Comparison of ENCODE assay signal across 21 cellular contexts in the genomic region with DNA sequence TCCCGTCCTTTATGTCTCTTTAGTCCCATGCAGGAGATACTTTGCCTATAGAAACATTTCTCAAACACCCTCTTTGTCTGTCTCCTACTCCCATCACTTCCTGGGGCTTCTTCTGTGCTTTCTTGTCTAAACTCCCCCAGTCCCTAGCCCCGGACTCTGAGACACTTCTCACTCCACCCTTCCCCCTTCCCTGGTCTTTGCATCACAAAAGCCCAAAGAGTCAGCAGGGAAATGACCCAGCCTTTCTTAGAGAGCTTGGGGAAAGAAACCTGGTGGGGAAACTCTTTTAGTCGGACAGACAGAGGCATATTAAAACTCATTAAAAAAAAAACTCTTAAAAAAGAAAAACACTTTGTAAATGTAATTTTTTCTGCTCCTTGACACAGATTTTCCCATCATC.
A peak's percentile ranks its signal among the peaks of the same experiment; 100 is the strongest.
DNase-seq lines count a peak whose midpoint lies in the region; FAIRE-seq and TF ChIP-seq lines count a peak whose summit lies in the region.
"Had no signal": no experiment of that assay in that cellular context is flagged by ENCODE, and none has a peak within 500 bp of the region (broad histone marks: within the 10 kb centered on the region; RNA-seq: fewer than 3 reads in every experiment).

No MANE protein-coding gene starts in this region.

- H2BK120ac ChIP-seq in H1 (replicated peaks; ENCODE audit: low read depth, low read length): no peak overlapping the region
- no peak overlapping the region for H2BK120ac ChIP-seq in neuronal stem cell (ENCODE audit: low read depth, low read length)

- H3K56ac ChIP-seq in H1 (replicated peaks; ENCODE audit: insufficient read length, low read depth, low read length): no peak overlapping the region

- CTCF ChIA-PET in H1 (lab: Charles Lee; ENCODE audit: partially characterized antibody): interaction anchor here (1.4 to 5.4 kb wide), 6 partner anchors 13 to 486 kb away, joined by 3 to 58 read pairs (median 6); no protein-coding TSS in a partner anchor

- H2BK15ac ChIP-seq in H1 (ENCODE audit: low read length) (no peak overlapping the region), neuronal stem cell (ENCODE audit: low read length) (no peak overlapping the region)

- WGBS in H1 (ENCODE audit: extremely low coverage in 1 of 2, insufficient coverage in 1 of 2, insufficient read length in 1 of 2, insufficient replicate concordance in 2 of 2, low coverage in 1 of 2, low lambda C conversion rate in 2 of 2, missing lambda C conversion rate in 1 of 2), 2 experiments: 45% methylated on average over 3 of the region's 3 CpGs; no CpG with 5 or more reads in 1 of the 2 experiments
- WGBS in neuronal stem cell (ENCODE audit: extremely low coverage in 2 of 2, insufficient read length in 2 of 2, insufficient replicate concordance in 1 of 2), 2 donors: no CpG with 5 or more reads among the region's 3 CpGs

- POLR2A ChIA-PET in H1 (lab: Charles Lee; ENCODE audit: partially characterized antibody): interaction anchor here (1.7 kb wide), 1 partner anchor 41 kb away, joined by 4 read pairs; no protein-coding TSS in a partner anchor

- peaks cover 3 to 16% (median 12%) of the 10 kb centered on the region in 4 experiments; a peak in 5 of 7 replicates for H3K4me1 ChIP-seq in H1 (replicated peaks in 1 of 4; ENCODE audit: control insufficient read depth in 3 of 4, insufficient read depth in 4 of 4, low read length in 3 of 4)
- H3K4me1 ChIP-seq in iPS-20b (ENCODE audit: insufficient read depth, low read length): peaks cover 32% of the 10 kb centered on the region
- H3K4me1 ChIP-seq in neuronal stem cell (ENCODE audit: control insufficient read depth in 2 of 2, insufficient read depth in 1 of 2, low read depth in 1 of 2, low read length in 2 of 2): peaks cover 7 to 14% of the 10 kb centered on the region in 2 donors

- H3K4me1 Mint-ChIP-seq in HFFc6 (ENCODE audit: low read depth): peaks cover 44% of the 10 kb centered on the region
- H3K4me1 Mint-ChIP-seq: CD4-positive, CD25-positive, alpha-beta regulatory T cell had no signal

- H3K27me3 ChIP-seq in H1 (replicated peaks in 1 of 4; ENCODE audit: control insufficient read depth in 3 of 4, extremely low read depth in 1 of 4, insufficient read depth in 3 of 4, low read length in 3 of 4): no peaks in the 10 kb centered on the region; a peak in 1 of 7 replicates
- H3K27me3 ChIP-seq in iPS-20b (ENCODE audit: insufficient read depth, low read length): no peaks in the 10 kb centered on the region; the same call in 1 of the 2 replicates
- no peaks in the 10 kb centered on the region for H3K27me3 ChIP-seq in neuronal stem cell (ENCODE audit: control insufficient read depth in 3 of 3, insufficient read depth in 3 of 3, low read depth in 1 of 3, low read length in 3 of 3)
- H3K27me3 ChIP-seq: MG63 had no signal

- peak overlapping the region; percentile 93 for H2BK20ac ChIP-seq in H1 (ENCODE audit: low read length)

- H3K9me3 ChIP-seq in H1 (ENCODE audit: insufficient read depth in 2 of 2, low read depth in 1 of 2, low read length in 1 of 2) (no peaks in the 10 kb centered on the region), iPS-20b (ENCODE audit: insufficient read depth, low read depth, low read length) (no peaks in the 10 kb centered on the region), neuronal stem cell (replicated peaks in 1 of 2; ENCODE audit: control insufficient read depth in 2 of 2, insufficient read depth in 1 of 2, low read depth in 1 of 2, low read length in 2 of 2) (peaks cover 0 to 5% of the 10 kb centered on the region in 2 donors)
- H3K9me3 ChIP-seq: MG63 had no signal

- H3K9me3 Mint-ChIP-seq in HFFc6: no peaks in the 10 kb centered on the region

- H3K14ac ChIP-seq in H1 (ENCODE audit: insufficient read length): no peak overlapping the region
- no peak overlapping the region for H3K14ac ChIP-seq in neuronal stem cell (ENCODE audit: low read length)

- H3K27ac Mint-ChIP-seq in HFFc6: peak overlapping the region; percentile 88
- H3K27ac Mint-ChIP-seq: CD4-positive, CD25-positive, alpha-beta regulatory T cell had no signal

- H4K20me1 ChIP-seq in H1 (replicated peaks in 1 of 2; ENCODE audit: control insufficient read depth in 1 of 2, insufficient read depth in 2 of 2, low read length in 2 of 2): no peaks in the 10 kb centered on the region

- TF ChIP-seq POLR2A in H1 (IDR thresholded peaks at IDR 0.05; ENCODE audit: control extremely low read depth in 1 of 2, low read depth in 2 of 2, low read length in 2 of 2): no peak

- H4K91ac ChIP-seq in H1 (replicated peaks; ENCODE audit: insufficient read length, low read length) (no peak overlapping the region), neuronal stem cell (ENCODE audit: low read depth, low read length, poor library complexity) (no peak overlapping the region)

- H2BK12ac ChIP-seq in H1 (ENCODE audit: low read depth, low read length) (peak overlapping the region; percentile 98; the same call in 1 of the 2 replicates), neuronal stem cell (ENCODE audit: low read length) (no peak overlapping the region)

- H3K4me2 ChIP-seq in H1 (ENCODE audit: insufficient read depth in 1 of 2, low read depth in 2 of 2, low read length in 2 of 2) (peak overlapping the region; percentile 37 to 66), neuronal stem cell (ENCODE audit: insufficient read depth, low read length, poor library complexity, severe bottlenecking) (no peak overlapping the region)

- H3K23ac ChIP-seq in H1 (ENCODE audit: insufficient read length) (no peak overlapping the region), neuronal stem cell (ENCODE audit: low read depth, low read length, poor library complexity) (no peak overlapping the region)

- H4K8ac ChIP-seq in H1 (ENCODE audit: extremely low read depth, insufficient read depth, low read length) (no peak overlapping the region), neuronal stem cell (ENCODE audit: low read depth, low read length) (no peak overlapping the region)

- TF ChIP-seq EP300 in H1 (IDR thresholded peaks at IDR 0.05; ENCODE audit: borderline replicate concordance in 1 of 2, low read depth in 2 of 2, low read length in 2 of 2): peak in 1 of 2 experiments; percentile 58; a peak in 1 of 3 replicates

- peak overlapping the region; percentile 97 for H2BK5ac ChIP-seq in H1 (ENCODE audit: low read depth, low read length)
- H2BK5ac ChIP-seq in neuronal stem cell (ENCODE audit: low read length): no peak overlapping the region

- H2AK5ac ChIP-seq in H1 (ENCODE audit: low read depth, low read length): no peak overlapping the region
- H2AK5ac ChIP-seq in neuronal stem cell (ENCODE audit: low read depth, low read length): no peak overlapping the region

- no peak overlapping the region for H4K5ac ChIP-seq in H1 (ENCODE audit: insufficient read length, low read depth, low read length)

- H3K27ac ChIP-seq in H1 (ENCODE audit: low read depth, low read length) (no peak overlapping the region), iPS-20b (ENCODE audit: low read length) (no peak overlapping the region), neuronal stem cell (replicated peaks; ENCODE audit: low read length) (no peak overlapping the region)
- H3K27ac ChIP-seq: SJSA1 had no signal

- no peaks in the 10 kb centered on the region for H3K79me1 ChIP-seq in H1 (ENCODE audit: low read depth, low read length)
- no peaks in the 10 kb centered on the region for H3K79me1 ChIP-seq in neuronal stem cell (ENCODE audit: low read depth, low read length)

- H3K4ac ChIP-seq in H1 (replicated peaks; ENCODE audit: insufficient read length, low read depth, low read length): no peak overlapping the region
- no peak overlapping the region for H3K4ac ChIP-seq in neuronal stem cell (ENCODE audit: low read length)

- H3K36me3 Mint-ChIP-seq in HFFc6 (ENCODE audit: low read depth): no peaks in the 10 kb centered on the region
- H3K36me3 Mint-ChIP-seq: CD4-positive, CD25-positive, alpha-beta regulatory T cell had no signal

- no peaks in the 10 kb centered on the region for H3K27me3 Mint-ChIP-seq in HFFc6 (ENCODE audit: insufficient read depth)

- H3K79me2 ChIP-seq in H1 (ENCODE audit: control insufficient read depth in 1 of 2, insufficient read depth in 2 of 2, low read length in 2 of 2): no peaks in the 10 kb centered on the region

- H3K18ac ChIP-seq in H1 (ENCODE audit: extremely low read depth, low read length) (peak overlapping the region; percentile 63; the same call in 1 of the 2 replicates), neuronal stem cell (ENCODE audit: low read length) (no peak overlapping the region)

- DNase-seq in HFFc6 (no peak), H1 (ENCODE audit: low read depth in 1 of 2, low spot score in 2 of 2) (no peak), neuronal stem cell (ENCODE audit: low spot score) (no peak), NCI-H2171 treated with DMSO at 0.1 percent for 48 hours (lab: John Stamatoyannopoulos, UW) (no peak), NCI-H526 (lab: John Stamatoyannopoulos, UW) (no peak), 8988T (no peak)
- DNase-seq: CD4-positive, CD25-positive, alpha-beta regulatory T cell; DMS79; MG63; NCI-H1048; NCI-H1436 treated with DMSO at 0.1 percent for 48 hours; NCI-H1930; NCI-H2227 treated with DMSO at 0.1 percent for 48 hours; NCI-H510A; NCI-H774; OCI-M1 had no signal

- H3K36me3 ChIP-seq in H1 (ENCODE audit: control insufficient read depth in 2 of 4, insufficient read depth in 4 of 4, low read length in 3 of 4): no peaks in the 10 kb centered on the region
- no peaks in the 10 kb centered on the region for H3K36me3 ChIP-seq in iPS-20b (ENCODE audit: insufficient read depth, low read depth, low read length)
- H3K36me3 ChIP-seq in neuronal stem cell (replicated peaks in 1 of 2; ENCODE audit: control insufficient read depth in 2 of 2, insufficient read depth in 2 of 2, low read length in 2 of 2): no peaks in the 10 kb centered on the region
- H3K36me3 ChIP-seq: MG63, SJSA1 had no signal

- H3K4me3 ChIP-seq in H1 (ENCODE audit: extremely low read depth in 1 of 4, insufficient read depth in 2 of 4, low read depth in 3 of 4, low read length in 4 of 4): peak overlapping the region in 2 of 4 experiments; percentile 7 to 25; a peak in 3 of 8 replicates
- peak overlapping the region; percentile 27; the same call in 1 of the 2 replicates for H3K4me3 ChIP-seq in iPS-20b (ENCODE audit: low read length)
- no peak overlapping the region for H3K4me3 ChIP-seq in neuronal stem cell (ENCODE audit: low read length in 2 of 2)
- H3K4me3 ChIP-seq: K562, MG63, SJSA1 had no signal

- no peak for TF ChIP-seq RAD21 in H1 (IDR thresholded peaks at IDR 0.05 in 1 of 2, conservative IDR thresholded peaks at IDR 0.05 in 1 of 2; ENCODE audit: low read depth in 2 of 2, low read length in 2 of 2)

- no peaks in the 10 kb centered on the region for H3K23me2 ChIP-seq in H1 (ENCODE audit: low read depth, low read length)

- FAIRE-seq in H1 (lab: Jason Lieb, UNC): peak; percentile 45
- FAIRE-seq: GM12891, HepG2, K562 had no signal

- no peak overlapping the region for H3K4me3 Mint-ChIP-seq in HFFc6
- H3K4me3 Mint-ChIP-seq: CD4-positive, CD25-positive, alpha-beta regulatory T cell had no signal

- no peak for TF ChIP-seq CTCF in HFFc6 (IDR thresholded peaks at IDR 0.05)
- no peak for TF ChIP-seq CTCF in H1 (IDR thresholded peaks at IDR 0.05; ENCODE audit: control extremely low read depth in 1 of 3, insufficient read depth in 1 of 3, low read depth in 1 of 3, low read length in 3 of 3)

- H3K9ac ChIP-seq in H1 (replicated peaks in 1 of 4; ENCODE audit: extremely low read depth in 1 of 4, low read depth in 3 of 4, low read length in 3 of 4) (no peak overlapping the region), iPS-20b (ENCODE audit: low read depth, low read length) (peak overlapping the region; percentile 9; the same call in 1 of the 2 replicates), neuronal stem cell (ENCODE audit: low read depth, low read length, poor library complexity) (no peak overlapping the region)

- H2AFZ ChIP-seq in H1 (ENCODE audit: low read length) (no peak overlapping the region), neuronal stem cell (ENCODE audit: low read length) (peak overlapping the region; percentile 24)
